ENCODE assay signal across 8 cellular contexts in genomic region chr1:244834596-244835275, GRCh38. TPM values are rescaled to one million over a fixed set of nuclear protein-coding genes. Genes with fewer than 3 reads are reported as not detected.
DNase-seq lines count a peak whose midpoint lies in the region; ATAC-seq and TF ChIP-seq lines count a peak whose summit lies in the region.

No MANE protein-coding gene starts in this region.

- H3K36me3 Mint-ChIP-seq in nephron progenitor cell (ENCODE audit: low read depth): peaks cover 29% of the 10 kb centered on the region

- H3K36me3 ChIP-seq in HUES6 (ENCODE audit: control insufficient read depth, insufficient read depth, low read length): peaks cover 13% of the 10 kb centered on the region
- peaks cover 0 to 4% (median 2%) of the 10 kb centered on the region in 4 donors for H3K36me3 ChIP-seq in esophagus muscularis mucosa
- H3K36me3 ChIP-seq in subcutaneous abdominal adipose tissue (ENCODE audit: control insufficient read depth in 5 of 5, insufficient read depth in 5 of 5, low read length in 5 of 5): peaks cover 0 to 6% (median 5%) of the 10 kb centered on the region in 5 donors

- peak overlapping the region; percentile 99 for H3K27ac ChIP-seq in HUES6 (ENCODE audit: low read depth, low read length)
- peak overlapping the region; percentile 99 to 100 (median 100) for H3K27ac ChIP-seq in esophagus muscularis mucosa (replicated peaks in 1 of 4)
- peak overlapping the region; percentile 95 for H3K27ac ChIP-seq in subcutaneous abdominal adipose tissue (ENCODE audit: low read depth, low read length)

- DNase-seq in DMS53 (lab: John Stamatoyannopoulos, UW) (peak; percentile 97), OCI-M1 (lab: John Stamatoyannopoulos, UW) (peak; percentile 99), esophagus muscularis mucosa (ENCODE audit: extremely low spot score) (peak; percentile 97), nephron progenitor cell (no peak)
- peak; percentile 92 to 94 for DNase-seq in activated T-cell treated with anti-CD3 and anti-CD28 coated beads, Interleukin-2, amount 50 U/mL, for 48 hours

- H3K9me3 ChIP-seq in HUES6 (ENCODE audit: control insufficient read depth, insufficient read depth, low read depth, low read length): no peaks in the 10 kb centered on the region
- no peaks in the 10 kb centered on the region for H3K9me3 ChIP-seq in esophagus muscularis mucosa
- no peaks in the 10 kb centered on the region for H3K9me3 ChIP-seq in subcutaneous abdominal adipose tissue (ENCODE audit: control insufficient read depth in 5 of 5, low read length in 5 of 5)

- H3K4me3 ChIP-seq in HUES6 (ENCODE audit: low read depth, low read length): peak overlapping the region; percentile 87
- H3K4me3 ChIP-seq in esophagus muscularis mucosa: peak overlapping the region; percentile 75 to 86 (median 85)
- peak overlapping the region; percentile 69 to 91 (median 75) for H3K4me3 ChIP-seq in subcutaneous abdominal adipose tissue (ENCODE audit: low read depth in 1 of 5, low read length in 5 of 5)

- H3K4me1 Mint-ChIP-seq in nephron progenitor cell: peaks cover 44% of the 10 kb centered on the region

- no peak for TF ChIP-seq POLR2A in esophagus muscularis mucosa (IDR thresholded peaks at IDR 0.05; ENCODE audit: low read depth)

- intact Hi-C loops in esophagus muscularis mucosa (cut with DNase I): loop anchor here (1.0 to 10.0 kb wide), 3 partner anchors 30 to 380 kb away; partner anchors contain the start of genes ADSS2 and HNRNPU

- no peaks in the 10 kb centered on the region for H3K27me3 Mint-ChIP-seq in nephron progenitor cell (ENCODE audit: low read depth, poor library complexity)

- WGBS in esophagus muscularis mucosa: 0% methylated on average over 37 of the region's 49 CpGs

- ATAC-seq in GM21447 (IDR thresholded peaks at IDR 0.05; ENCODE audit: unreplicated experiment): peak; percentile 67

- H3K4me1 ChIP-seq in HUES6 (ENCODE audit: control insufficient read depth, insufficient read depth, low read length) (peaks cover 17% of the 10 kb centered on the region; the same call in 1 of the 2 replicates), esophagus muscularis mucosa (peaks cover 28 to 44% (median 43%) of the 10 kb centered on the region in 4 donors), subcutaneous abdominal adipose tissue (ENCODE audit: control insufficient read depth in 5 of 5, insufficient read depth in 5 of 5, low read length in 5 of 5) (peaks cover 0 to 26% (median 19%) of the 10 kb centered on the region in 5 donors)

- no peak for TF ChIP-seq EP300 in esophagus muscularis mucosa (IDR thresholded peaks at IDR 0.05)

- peaks cover 4% of the 10 kb centered on the region for H3K9me3 Mint-ChIP-seq in nephron progenitor cell

- peak overlapping the region; percentile 100 for H3K27ac Mint-ChIP-seq in nephron progenitor cell

- H3K9ac ChIP-seq in HUES6 (ENCODE audit: low read length): peak overlapping the region; percentile 99
- peak overlapping the region; percentile 8 to 89 (median 77) for H3K9ac ChIP-seq in subcutaneous abdominal adipose tissue (ENCODE audit: low read length in 5 of 5)

- TF ChIP-seq CTCF in esophagus muscularis mucosa (IDR thresholded peaks at IDR 0.05): no peak
- no peak for TF ChIP-seq CTCF in nephron progenitor cell (IDR thresholded peaks at IDR 0.05)

- H3K27me3 ChIP-seq in HUES6 (ENCODE audit: control insufficient read depth, insufficient read depth, low read length): no peaks in the 10 kb centered on the region
- H3K27me3 ChIP-seq in esophagus muscularis mucosa: no peaks in the 10 kb centered on the region
- H3K27me3 ChIP-seq in subcutaneous abdominal adipose tissue (ENCODE audit: control insufficient read depth in 5 of 5, insufficient read depth in 4 of 5, low read length in 5 of 5): no peaks in the 10 kb centered on the region

- H3K4me3 Mint-ChIP-seq in nephron progenitor cell: peak overlapping the region; percentile 97

RNA-seq across cellular contexts. Expression of gene COX20, which starts 0.7 kb away (rescaled TPM):
- total RNA-seq in esophagus muscularis mucosa: 100 to 1,000 TPM in 2 of 4 donors, 10 to 100 TPM in 2; 74.8 to 125 (median 101) TPM

RNA-seq across cellular contexts. Expression of gene HNRNPU, which starts 29.6 kb away (rescaled TPM):
- total RNA-seq in esophagus muscularis mucosa: 100 to 1,000 TPM; 255 to 306 (median 279) TPM
